In the genomic region with DNA sequence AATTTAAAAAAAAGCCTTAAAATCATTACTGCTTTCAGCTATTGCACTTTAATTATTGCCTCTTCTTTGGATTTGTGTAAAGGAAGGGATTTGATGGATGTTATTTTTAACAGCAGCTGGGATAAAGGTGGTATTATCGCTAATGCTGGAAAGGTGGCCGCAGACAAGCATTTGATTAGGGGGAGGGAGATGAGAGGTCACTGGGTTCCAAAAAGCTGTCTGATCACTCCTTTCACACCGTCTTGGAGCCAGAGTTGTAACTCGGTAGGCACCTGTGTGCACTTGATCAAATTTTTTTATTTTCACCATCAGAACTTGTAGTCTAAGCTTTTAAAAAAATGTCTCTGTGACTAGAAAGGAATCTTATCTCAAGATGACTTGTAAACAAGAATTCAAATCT, we compare ENCODE assay signal across 14 cellular contexts.
"Had no signal": no experiment of that assay in that cellular context is flagged by ENCODE, and none has a peak within 500 bp of the region (broad histone marks: within the 10 kb centered on the region; RNA-seq: fewer than 3 reads in every experiment).

No MANE protein-coding gene starts in this region.

- H3K27me3 ChIP-seq: tibial nerve, uterus had no signal

- H3K9me3 ChIP-seq: tibial nerve, uterus had no signal

- H3K4me3 ChIP-seq: skin epidermis, tibial nerve, uterus had no signal

- H3K27ac ChIP-seq: skin epidermis, tibial nerve, uterus had no signal

- DNase-seq: activated CD4-positive, alpha-beta T cell treated with anti-CD3 and anti-CD28 coated beads, Interleukin-2, amount 50 U/mL, for 4 hours; activated gamma-delta T cell treated with Interleukin-2 at 50 U/mL for 16 hours; activated T-cell treated with anti-CD3 and anti-CD28 coated beads for 4 hours; foreskin fibroblast; glutamatergic neuron; stimulated activated CD4-positive, alpha-beta T cell treated with anti-CD3 and anti-CD28 coated beads, Interleukin-15, amount 100 ng/mL, for 24 hours; stimulated activated CD4-positive, alpha-beta T cell treated with anti-CD3 and anti-CD28 coated beads, Interleukin-4, amount 100 ng/mL, for 1 hour; SW 1271; T-helper 2 cell; uterus had no signal

- ATAC-seq: activated naive CD4-positive, alpha-beta T cell treated with anti-CD3 and anti-CD28 coated beads, Interleukin-2, amount 50 U/mL, for 72 hours; stimulated activated effector memory CD8-positive, alpha-beta T cell treated with anti-CD3 and anti-CD28 coated beads, Interleukin-12 subunit alpha, Interleukin-12 subunit beta, amount 100 ng/mL, for 72 hours had no signal

- H3K4me1 ChIP-seq: tibial nerve, uterus had no signal

- H3K36me3 ChIP-seq: tibial nerve, uterus had no signal
